ENCODE assay signal across 8 cellular contexts in genomic region chr7:118183586-118184391, GRCh38. TPM values are rescaled to one million over a fixed set of nuclear protein-coding genes. Genes with fewer than 3 reads are reported as not detected.
DNase-seq lines count a peak whose midpoint lies in the region; ATAC-seq and TF ChIP-seq lines count a peak whose summit lies in the region.

LSM8 (plus strand) TSS chr7:118184164; CDS start chr7:118184224, 60 bp downstream.

- peaks cover 38% of the 10 kb centered on the region for H3K36me3 Mint-ChIP-seq in dendritic cell treated with granulocyte-macrophage colony-stimulating factor and Interleukin-4, amounts not matched to agents 40 ng/mL and 50 ng/mL, for 4 days (ENCODE audit: low read depth)

- intact Hi-C loops in dendritic cell treated with granulocyte-macrophage colony-stimulating factor and Interleukin-4, amounts not matched to agents 40 ng/mL and 50 ng/mL, for 4 days (cut with micrococcal nuclease) = loop anchor here (5.0 to 10.0 kb wide), 2 partner anchors 311 to 459 kb away; partner anchors contain the start of gene CTTNBP2

- peak within 1 kb of the TSS; percentile 89 for H3K27ac ChIP-seq in C4-2B

- H3K4me3 Mint-ChIP-seq in dendritic cell treated with granulocyte-macrophage colony-stimulating factor and Interleukin-4, amounts not matched to agents 40 ng/mL and 50 ng/mL, for 4 days = peak within 1 kb of the TSS; percentile 97

- TF ChIP-seq CTCF in C4-2B (conservative IDR thresholded peaks at IDR 0.05) = no peak

- peak within 1 kb of the TSS; percentile 99 for H3K27ac Mint-ChIP-seq in dendritic cell treated with granulocyte-macrophage colony-stimulating factor and Interleukin-4, amounts not matched to agents 40 ng/mL and 50 ng/mL, for 4 days

- DNase-seq in NCI-H774 (lab: John Stamatoyannopoulos, UW) (peak; percentile 98), left lobe of liver (ENCODE audit: low spot score) (peak; percentile 98)
- peak; percentile 96 to 97 for DNase-seq in activated CD4-positive, alpha-beta T cell treated with anti-CD3 and anti-CD28 coated beads, Interleukin-2, amount 50 U/mL, for 4 hours
- DNase-seq in stimulated activated CD4-positive, alpha-beta T cell treated with anti-CD3 and anti-CD28 coated beads, Interleukin-2, amount 100 ng/mL, for 4 hours (ENCODE audit: low read depth) = peak; percentile 95

- peaks cover 15% of the 10 kb centered on the region for H3K4me1 Mint-ChIP-seq in dendritic cell treated with granulocyte-macrophage colony-stimulating factor and Interleukin-4, amounts not matched to agents 40 ng/mL and 50 ng/mL, for 4 days (ENCODE audit: low read depth)

- no peaks in the 10 kb centered on the region for H3K9me3 Mint-ChIP-seq in dendritic cell treated with granulocyte-macrophage colony-stimulating factor and Interleukin-4, amounts not matched to agents 40 ng/mL and 50 ng/mL, for 4 days

- no peaks in the 10 kb centered on the region for H3K27me3 Mint-ChIP-seq in dendritic cell treated with granulocyte-macrophage colony-stimulating factor and Interleukin-4, amounts not matched to agents 40 ng/mL and 50 ng/mL, for 4 days

- ATAC-seq in GM19395 (IDR thresholded peaks at IDR 0.05; ENCODE audit: unreplicated experiment) = peak; percentile 96
- ATAC-seq in HG03565 (IDR thresholded peaks at IDR 0.05; ENCODE audit: unreplicated experiment) = peak; percentile 98
- ATAC-seq in left lobe of liver = peak; percentile 99

RNA-seq across cellular contexts. Expression of gene LSM8, which starts in this region (rescaled TPM):
- total RNA-seq in left lobe of liver = 6.8 TPM

Comparison
In these comparisons a context has a peak if more than half of its experiments do, and no peak if none do; other contexts are left out.
1. Peak in every context shown above with its lines: DNase-seq, ATAC-seq and H3K27ac ChIP-seq.